In genomic region chr17:59331929-59332889, GRCh38 we compare ENCODE assay signal across 8 cellular contexts. TPM values are rescaled to one million over a fixed set of nuclear protein-coding genes. Genes with fewer than 3 reads are reported as not detected.
DNase-seq lines count a peak whose midpoint lies in the region; ATAC-seq and TF ChIP-seq lines count a peak whose summit lies in the region.

No MANE protein-coding gene starts in this region.

- no peaks in the 10 kb centered on the region for H3K36me3 Mint-ChIP-seq in activated CD4-positive, alpha-beta memory T cell treated with anti-CD3 and anti-CD28 coated beads for 36 hours

- WGBS in thyroid gland, 2 donors = 1 to 2% methylated on average over 12 to 28 of the region's 96 CpGs

- no peak for TF ChIP-seq CTCF in epithelial cell of esophagus (IDR thresholded peaks at IDR 0.05; ENCODE audit: insufficient read depth, low read depth, low read length, missing control alignments)
- no peak for TF ChIP-seq CTCF in thyroid gland (IDR thresholded peaks at IDR 0.05)

- intact Hi-C loops in activated CD4-positive, alpha-beta memory T cell treated with anti-CD3 and anti-CD28 coated beads for 36 hours (cut with micrococcal nuclease) = loop anchor here (1.0 kb wide), 1 partner anchor 30 kb away; no protein-coding TSS in a partner anchor
- intact Hi-C loops in thyroid gland (cut with DNase I) = loop anchor here (5.0 kb wide), 3 partner anchors 35 to 105 kb away; no protein-coding TSS in a partner anchor

- TF ChIP-seq POLR2A in thyroid gland (IDR thresholded peaks at IDR 0.05) = peak in 1 of 2 donors; percentile 54

- H3K27ac Mint-ChIP-seq in activated CD4-positive, alpha-beta memory T cell treated with anti-CD3 and anti-CD28 coated beads for 36 hours = no peak overlapping the region

- no peaks in the 10 kb centered on the region for H3K9me3 ChIP-seq in thyroid gland

- POLR2A ChIA-PET in activated CD4-positive, alpha-beta memory T cell treated with anti-CD3 and anti-CD28 coated beads for 36 hours (lab: Charles Lee) = interaction anchor here (0.6 to 1.6 kb wide), 6 partner anchors 8 to 109 kb away, joined by 3 to 7 read pairs (median 5); no protein-coding TSS in a partner anchor

- H3K4me3 Mint-ChIP-seq in activated CD4-positive, alpha-beta memory T cell treated with anti-CD3 and anti-CD28 coated beads for 36 hours = peak overlapping the region; percentile 83

- peaks cover 61% of the 10 kb centered on the region for H3K4me1 Mint-ChIP-seq in activated CD4-positive, alpha-beta memory T cell treated with anti-CD3 and anti-CD28 coated beads for 36 hours (ENCODE audit: low read depth)

- H3K4me3 ChIP-seq in epithelial cell of esophagus (ENCODE audit: low read length) = peak overlapping the region; percentile 67
- peak overlapping the region; percentile 26 to 95 (median 94) for H3K4me3 ChIP-seq in thyroid gland (replicated peaks in 1 of 3)

- peak; percentile 27 for ATAC-seq in HG03432 (IDR thresholded peaks at IDR 0.05; ENCODE audit: unreplicated experiment)

- H3K27me3 ChIP-seq in thyroid gland = no peaks in the 10 kb centered on the region

- H3K36me3 ChIP-seq in thyroid gland = no peaks in the 10 kb centered on the region

- DNase-seq in NOMO-1 (lab: John Stamatoyannopoulos, UW; ENCODE audit: unreplicated experiment in 2 of 2) = peak; percentile 11 to 60
- DNase-seq in NOMO-1 treated with dmso at 0.1 percent for 144 hours (lab: John Stamatoyannopoulos, UW; ENCODE audit: unreplicated experiment) = no peak
- peak; percentile 47 for DNase-seq in activated CD4-positive, alpha-beta memory T cell treated with anti-CD3 and anti-CD28 coated beads for 36 hours
- DNase-seq in epithelial cell of esophagus (ENCODE audit: low read depth) = no peak
- DNase-seq in mucosa of gallbladder (ENCODE audit: low spot score) = peak; percentile 31
- peak; percentile 68 for DNase-seq in thyroid gland
- DNase-seq in NCI-H1048 (lab: John Stamatoyannopoulos, UW) = no peak

- H3K27ac ChIP-seq in thyroid gland = peak overlapping the region; percentile 85 to 97 (median 96)

- no peaks in the 10 kb centered on the region for H3K9me3 Mint-ChIP-seq in activated CD4-positive, alpha-beta memory T cell treated with anti-CD3 and anti-CD28 coated beads for 36 hours

- H3K27me3 Mint-ChIP-seq in activated CD4-positive, alpha-beta memory T cell treated with anti-CD3 and anti-CD28 coated beads for 36 hours = no peaks in the 10 kb centered on the region

- peaks cover 46 to 80% of the 10 kb centered on the region in 2 donors for H3K4me1 ChIP-seq in thyroid gland

- CTCF ChIA-PET in activated CD4-positive, alpha-beta memory T cell treated with anti-CD3 and anti-CD28 coated beads for 36 hours (lab: Charles Lee) = interaction anchor here (1.1 to 8.4 kb wide), 8 partner anchors 10 to 106 kb away, joined by 3 to 141 read pairs (median 4); no protein-coding TSS in a partner anchor

RNA-seq across cellular contexts. Expression of gene YPEL2, which starts 0.8 kb away (rescaled TPM):
- 1 to 10 TPM; 7.6 to 9.4 TPM for total RNA-seq in activated CD4-positive, alpha-beta memory T cell treated with anti-CD3 and anti-CD28 coated beads for 36 hours
- total RNA-seq in mucosa of gallbladder (75.2 TPM), thyroid gland (10 to 100 TPM; 29.5 to 67.2 (median 39.9) TPM)

Comparison
In these comparisons a context has a peak if more than half of its experiments do, and no peak if none do; other contexts are left out.
1. DNase-seq: peak in NOMO-1 (2 of 2), activated CD4-positive, alpha-beta memory T cell treated with anti-CD3 and anti-CD28 coated beads for 36 hours (single experiment), mucosa of gallbladder (single experiment) and thyroid gland (2 of 2); none in NOMO-1 treated with dmso at 0.1 percent for 144 hours (single experiment), epithelial cell of esophagus (single experiment) and NCI-H1048 (single experiment).